Comparison of ENCODE assay signal across 1 cellular context in the genomic region with DNA sequence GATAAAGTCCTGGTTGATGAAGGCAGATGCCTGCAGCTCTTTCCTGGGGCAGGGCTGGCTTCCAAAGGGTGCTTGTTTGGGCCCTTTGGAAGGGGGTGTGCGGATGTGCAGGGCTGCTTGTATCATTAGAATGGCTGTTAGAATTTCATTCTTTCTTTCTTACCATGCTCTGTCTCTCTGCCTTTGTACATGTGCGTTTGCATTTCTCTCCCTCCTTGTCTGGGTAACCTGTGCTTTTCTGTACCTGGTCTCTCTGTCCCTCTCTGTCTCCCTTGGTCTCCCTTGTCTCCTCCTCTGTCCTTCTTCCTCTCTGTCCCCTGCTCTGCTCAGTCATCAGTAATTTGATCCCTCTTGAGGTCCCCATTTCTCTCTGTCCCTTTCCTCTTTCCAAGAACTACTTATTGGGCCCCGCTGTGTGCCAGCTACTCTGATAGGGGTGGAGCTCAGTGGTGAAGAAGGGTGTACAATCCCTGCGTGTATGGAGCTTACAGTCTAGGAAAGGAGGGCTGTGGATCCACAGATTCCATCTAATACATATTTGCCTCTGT.
TF ChIP-seq lines count a peak whose summit lies in the region.

No MANE protein-coding gene starts in this region.

TF ChIP-seq in HEK293, 187 proteins besides CTCF, POLR2A, EP300 and RAD21 (continued from another document):
- TF ChIP-seq, protein P1, sequence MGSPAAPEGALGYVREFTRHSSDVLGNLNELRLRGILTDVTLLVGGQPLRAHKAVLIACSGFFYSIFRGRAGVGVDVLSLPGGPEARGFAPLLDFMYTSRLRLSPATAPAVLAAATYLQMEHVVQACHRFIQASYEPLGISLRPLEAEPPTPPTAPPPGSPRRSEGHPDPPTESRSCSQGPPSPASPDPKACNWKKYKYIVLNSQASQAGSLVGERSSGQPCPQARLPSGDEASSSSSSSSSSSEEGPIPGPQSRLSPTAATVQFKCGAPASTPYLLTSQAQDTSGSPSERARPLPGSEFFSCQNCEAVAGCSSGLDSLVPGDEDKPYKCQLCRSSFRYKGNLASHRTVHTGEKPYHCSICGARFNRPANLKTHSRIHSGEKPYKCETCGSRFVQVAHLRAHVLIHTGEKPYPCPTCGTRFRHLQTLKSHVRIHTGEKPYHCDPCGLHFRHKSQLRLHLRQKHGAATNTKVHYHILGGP (tag by site-specific recombination; IDR thresholded peaks at IDR 0.05) = peak; percentile 85
- TF ChIP-seq ZNF426 (tag by site-specific recombination; IDR thresholded peaks at IDR 0.05) (no peak), ZNF701 (tag by site-specific recombination; IDR thresholded peaks at IDR 0.05) (no peak)
- TF ChIP-seq, protein P2, sequence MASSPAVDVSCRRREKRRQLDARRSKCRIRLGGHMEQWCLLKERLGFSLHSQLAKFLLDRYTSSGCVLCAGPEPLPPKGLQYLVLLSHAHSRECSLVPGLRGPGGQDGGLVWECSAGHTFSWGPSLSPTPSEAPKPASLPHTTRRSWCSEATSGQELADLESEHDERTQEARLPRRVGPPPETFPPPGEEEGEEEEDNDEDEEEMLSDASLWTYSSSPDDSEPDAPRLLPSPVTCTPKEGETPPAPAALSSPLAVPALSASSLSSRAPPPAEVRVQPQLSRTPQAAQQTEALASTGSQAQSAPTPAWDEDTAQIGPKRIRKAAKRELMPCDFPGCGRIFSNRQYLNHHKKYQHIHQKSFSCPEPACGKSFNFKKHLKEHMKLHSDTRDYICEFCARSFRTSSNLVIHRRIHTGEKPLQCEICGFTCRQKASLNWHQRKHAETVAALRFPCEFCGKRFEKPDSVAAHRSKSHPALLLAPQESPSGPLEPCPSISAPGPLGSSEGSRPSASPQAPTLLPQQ (tag by site-specific recombination; IDR thresholded peaks at IDR 0.05) = peak; percentile 61; the same call in 1 of the 2 replicates
